2 cellular contexts compared by ENCODE assay signal in the genomic region with DNA sequence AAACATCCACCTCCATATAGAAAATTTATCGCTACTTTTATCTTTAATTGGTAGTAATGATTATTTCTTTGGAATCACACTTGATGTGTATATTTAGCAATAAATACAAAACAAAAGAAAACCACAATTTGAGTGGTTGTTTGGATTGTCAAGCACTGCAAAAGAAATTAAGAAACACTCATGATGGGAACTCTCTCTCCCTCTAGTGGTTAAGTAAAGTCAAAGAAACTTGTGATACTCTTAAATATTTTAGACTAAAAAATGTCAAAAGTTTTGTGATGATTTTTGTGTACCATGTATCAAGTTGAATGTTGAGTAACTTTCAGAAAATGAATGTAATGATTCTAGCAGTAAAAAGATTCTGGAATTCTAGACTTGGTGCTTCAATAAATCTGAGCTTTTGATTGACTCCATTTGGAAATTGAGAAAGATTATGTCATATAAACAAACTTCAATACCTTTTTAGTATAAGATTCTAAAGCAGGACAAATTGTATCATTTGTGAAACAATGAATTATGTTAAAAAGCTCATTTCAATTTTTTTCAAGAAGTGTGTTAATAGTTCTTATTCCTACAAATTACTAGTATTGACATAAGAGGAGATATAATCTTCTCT.
TF ChIP-seq lines count a peak whose summit lies in the region.

No MANE protein-coding gene starts in this region.

TF ChIP-seq in liver, 16 proteins besides CTCF, POLR2A, EP300 and RAD21:
- TF ChIP-seq RXRA (IDR thresholded peaks at IDR 0.05) = no peak
- TF ChIP-seq, protein P1, sequence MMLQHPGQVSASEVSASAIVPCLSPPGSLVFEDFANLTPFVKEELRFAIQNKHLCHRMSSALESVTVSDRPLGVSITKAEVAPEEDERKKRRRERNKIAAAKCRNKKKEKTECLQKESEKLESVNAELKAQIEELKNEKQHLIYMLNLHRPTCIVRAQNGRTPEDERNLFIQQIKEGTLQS (IDR thresholded peaks at IDR 0.05) = no peak
- no peak for TF ChIP-seq HNF4A (conservative IDR thresholded peaks at IDR 0.05)
- no peak for TF ChIP-seq SP1 (IDR thresholded peaks at IDR 0.05)
- TF ChIP-seq, protein P2, sequence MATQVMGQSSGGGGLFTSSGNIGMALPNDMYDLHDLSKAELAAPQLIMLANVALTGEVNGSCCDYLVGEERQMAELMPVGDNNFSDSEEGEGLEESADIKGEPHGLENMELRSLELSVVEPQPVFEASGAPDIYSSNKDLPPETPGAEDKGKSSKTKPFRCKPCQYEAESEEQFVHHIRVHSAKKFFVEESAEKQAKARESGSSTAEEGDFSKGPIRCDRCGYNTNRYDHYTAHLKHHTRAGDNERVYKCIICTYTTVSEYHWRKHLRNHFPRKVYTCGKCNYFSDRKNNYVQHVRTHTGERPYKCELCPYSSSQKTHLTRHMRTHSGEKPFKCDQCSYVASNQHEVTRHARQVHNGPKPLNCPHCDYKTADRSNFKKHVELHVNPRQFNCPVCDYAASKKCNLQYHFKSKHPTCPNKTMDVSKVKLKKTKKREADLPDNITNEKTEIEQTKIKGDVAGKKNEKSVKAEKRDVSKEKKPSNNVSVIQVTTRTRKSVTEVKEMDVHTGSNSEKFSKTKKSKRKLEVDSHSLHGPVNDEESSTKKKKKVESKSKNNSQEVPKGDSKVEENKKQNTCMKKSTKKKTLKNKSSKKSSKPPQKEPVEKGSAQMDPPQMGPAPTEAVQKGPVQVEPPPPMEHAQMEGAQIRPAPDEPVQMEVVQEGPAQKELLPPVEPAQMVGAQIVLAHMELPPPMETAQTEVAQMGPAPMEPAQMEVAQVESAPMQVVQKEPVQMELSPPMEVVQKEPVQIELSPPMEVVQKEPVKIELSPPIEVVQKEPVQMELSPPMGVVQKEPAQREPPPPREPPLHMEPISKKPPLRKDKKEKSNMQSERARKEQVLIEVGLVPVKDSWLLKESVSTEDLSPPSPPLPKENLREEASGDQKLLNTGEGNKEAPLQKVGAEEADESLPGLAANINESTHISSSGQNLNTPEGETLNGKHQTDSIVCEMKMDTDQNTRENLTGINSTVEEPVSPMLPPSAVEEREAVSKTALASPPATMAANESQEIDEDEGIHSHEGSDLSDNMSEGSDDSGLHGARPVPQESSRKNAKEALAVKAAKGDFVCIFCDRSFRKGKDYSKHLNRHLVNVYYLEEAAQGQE (IDR thresholded peaks at IDR 0.05) = no peak
- no peak for TF ChIP-seq FOXA1 (IDR thresholded peaks at IDR 0.05)
- no peak for TF ChIP-seq EGR1 (IDR thresholded peaks at IDR 0.05; ENCODE audit: low read depth in 2 of 2)
- TF ChIP-seq YY1 (IDR thresholded peaks at IDR 0.05) = no peak
- no peak for TF ChIP-seq FOXA2 (IDR thresholded peaks at IDR 0.05)
- no peak for TF ChIP-seq JUND (IDR thresholded peaks at IDR 0.05)
- TF ChIP-seq, protein P3, sequence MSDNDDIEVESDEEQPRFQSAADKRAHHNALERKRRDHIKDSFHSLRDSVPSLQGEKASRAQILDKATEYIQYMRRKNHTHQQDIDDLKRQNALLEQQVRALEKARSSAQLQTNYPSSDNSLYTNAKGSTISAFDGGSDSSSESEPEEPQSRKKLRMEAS (IDR thresholded peaks at IDR 0.05) = no peak
- no peak for TF ChIP-seq NR2F2 (IDR thresholded peaks at IDR 0.05)
- no peak for TF ChIP-seq TAF1 (conservative IDR thresholded peaks at IDR 0.05)
- TF ChIP-seq GABPA (IDR thresholded peaks at IDR 0.05 in 1 of 2, conservative IDR thresholded peaks at IDR 0.05 in 1 of 2) = no peak
- TF ChIP-seq, protein P4, sequence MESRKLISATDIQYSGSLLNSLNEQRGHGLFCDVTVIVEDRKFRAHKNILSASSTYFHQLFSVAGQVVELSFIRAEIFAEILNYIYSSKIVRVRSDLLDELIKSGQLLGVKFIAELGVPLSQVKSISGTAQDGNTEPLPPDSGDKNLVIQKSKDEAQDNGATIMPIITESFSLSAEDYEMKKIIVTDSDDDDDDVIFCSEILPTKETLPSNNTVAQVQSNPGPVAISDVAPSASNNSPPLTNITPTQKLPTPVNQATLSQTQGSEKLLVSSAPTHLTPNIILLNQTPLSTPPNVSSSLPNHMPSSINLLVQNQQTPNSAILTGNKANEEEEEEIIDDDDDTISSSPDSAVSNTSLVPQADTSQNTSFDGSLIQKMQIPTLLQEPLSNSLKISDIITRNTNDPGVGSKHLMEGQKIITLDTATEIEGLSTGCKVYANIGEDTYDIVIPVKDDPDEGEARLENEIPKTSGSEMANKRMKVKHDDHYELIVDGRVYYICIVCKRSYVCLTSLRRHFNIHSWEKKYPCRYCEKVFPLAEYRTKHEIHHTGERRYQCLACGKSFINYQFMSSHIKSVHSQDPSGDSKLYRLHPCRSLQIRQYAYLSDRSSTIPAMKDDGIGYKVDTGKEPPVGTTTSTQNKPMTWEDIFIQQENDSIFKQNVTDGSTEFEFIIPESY (IDR thresholded peaks at IDR 0.05) = no peak

TF ChIP-seq in HepG2, 621 proteins besides CTCF, POLR2A, EP300 and RAD21:
- TF ChIP-seq, protein P5, sequence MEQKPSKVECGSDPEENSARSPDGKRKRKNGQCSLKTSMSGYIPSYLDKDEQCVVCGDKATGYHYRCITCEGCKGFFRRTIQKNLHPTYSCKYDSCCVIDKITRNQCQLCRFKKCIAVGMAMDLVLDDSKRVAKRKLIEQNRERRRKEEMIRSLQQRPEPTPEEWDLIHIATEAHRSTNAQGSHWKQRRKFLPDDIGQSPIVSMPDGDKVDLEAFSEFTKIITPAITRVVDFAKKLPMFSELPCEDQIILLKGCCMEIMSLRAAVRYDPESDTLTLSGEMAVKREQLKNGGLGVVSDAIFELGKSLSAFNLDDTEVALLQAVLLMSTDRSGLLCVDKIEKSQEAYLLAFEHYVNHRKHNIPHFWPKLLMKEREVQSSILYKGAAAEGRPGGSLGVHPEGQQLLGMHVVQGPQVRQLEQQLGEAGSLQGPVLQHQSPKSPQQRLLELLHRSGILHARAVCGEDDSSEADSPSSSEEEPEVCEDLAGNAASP (CRISPR knock-in tag; IDR thresholded peaks at IDR 0.05; ENCODE audit: borderline replicate concordance) = no peak
- TF ChIP-seq SP4 (CRISPR knock-in tag; IDR thresholded peaks at IDR 0.05) (no peak), U2AF2 (IDR thresholded peaks at IDR 0.05; ENCODE audit: low read depth, low read length) (no peak), MATR3 (CRISPR knock-in tag; IDR thresholded peaks at IDR 0.05) (no peak)
- TF ChIP-seq, protein P6, sequence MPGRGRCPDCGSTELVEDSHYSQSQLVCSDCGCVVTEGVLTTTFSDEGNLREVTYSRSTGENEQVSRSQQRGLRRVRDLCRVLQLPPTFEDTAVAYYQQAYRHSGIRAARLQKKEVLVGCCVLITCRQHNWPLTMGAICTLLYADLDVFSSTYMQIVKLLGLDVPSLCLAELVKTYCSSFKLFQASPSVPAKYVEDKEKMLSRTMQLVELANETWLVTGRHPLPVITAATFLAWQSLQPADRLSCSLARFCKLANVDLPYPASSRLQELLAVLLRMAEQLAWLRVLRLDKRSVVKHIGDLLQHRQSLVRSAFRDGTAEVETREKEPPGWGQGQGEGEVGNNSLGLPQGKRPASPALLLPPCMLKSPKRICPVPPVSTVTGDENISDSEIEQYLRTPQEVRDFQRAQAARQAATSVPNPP (CRISPR knock-in tag; IDR thresholded peaks at IDR 0.05) = no peak
